1 cellular context compared by ENCODE assay signal in genomic region chr2:9336534-9337354, GRCh38.
A peak's percentile ranks its signal among the peaks of the same experiment; 100 is the strongest.
TF ChIP-seq lines count a peak whose summit lies in the region.

No MANE protein-coding gene starts in this region.

TF ChIP-seq in HepG2, 621 proteins besides CTCF, POLR2A, EP300 and RAD21 (continued from another document and continues in another):
- TF ChIP-seq ARID5B (CRISPR knock-in tag; IDR thresholded peaks at IDR 0.05): peak; percentile 89
- peak; percentile 98 for TF ChIP-seq HNF4G (IDR thresholded peaks at IDR 0.05; ENCODE audit: borderline replicate concordance, low read depth, low read length)
- peak; percentile 88 for TF ChIP-seq HNF4G (CRISPR knock-in tag; IDR thresholded peaks at IDR 0.05; ENCODE audit: borderline replicate concordance, low read depth)
- TF ChIP-seq, protein P1, sequence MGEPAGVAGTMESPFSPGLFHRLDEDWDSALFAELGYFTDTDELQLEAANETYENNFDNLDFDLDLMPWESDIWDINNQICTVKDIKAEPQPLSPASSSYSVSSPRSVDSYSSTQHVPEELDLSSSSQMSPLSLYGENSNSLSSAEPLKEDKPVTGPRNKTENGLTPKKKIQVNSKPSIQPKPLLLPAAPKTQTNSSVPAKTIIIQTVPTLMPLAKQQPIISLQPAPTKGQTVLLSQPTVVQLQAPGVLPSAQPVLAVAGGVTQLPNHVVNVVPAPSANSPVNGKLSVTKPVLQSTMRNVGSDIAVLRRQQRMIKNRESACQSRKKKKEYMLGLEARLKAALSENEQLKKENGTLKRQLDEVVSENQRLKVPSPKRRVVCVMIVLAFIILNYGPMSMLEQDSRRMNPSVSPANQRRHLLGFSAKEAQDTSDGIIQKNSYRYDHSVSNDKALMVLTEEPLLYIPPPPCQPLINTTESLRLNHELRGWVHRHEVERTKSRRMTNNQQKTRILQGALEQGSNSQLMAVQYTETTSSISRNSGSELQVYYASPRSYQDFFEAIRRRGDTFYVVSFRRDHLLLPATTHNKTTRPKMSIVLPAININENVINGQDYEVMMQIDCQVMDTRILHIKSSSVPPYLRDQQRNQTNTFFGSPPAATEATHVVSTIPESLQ (CRISPR knock-in tag; conservative IDR thresholded peaks at IDR 0.05): 0 out of 2 replicates have a peak, but pooled peaks have one; percentile 35
- TF ChIP-seq ZNF569 (CRISPR knock-in tag; IDR thresholded peaks at IDR 0.05; ENCODE audit: borderline replicate concordance): 0 out of 2 replicates have a peak, but pooled peaks have one; percentile 32
- TF ChIP-seq CREM (IDR thresholded peaks at IDR 0.05): peak; percentile 68
- no peak for TF ChIP-seq CREM (CRISPR knock-in tag; IDR thresholded peaks at IDR 0.05)
- no peak for TF ChIP-seq ATRX (CRISPR knock-in tag; IDR thresholded peaks at IDR 0.05; ENCODE audit: borderline replicate concordance)
- TF ChIP-seq, protein P2, sequence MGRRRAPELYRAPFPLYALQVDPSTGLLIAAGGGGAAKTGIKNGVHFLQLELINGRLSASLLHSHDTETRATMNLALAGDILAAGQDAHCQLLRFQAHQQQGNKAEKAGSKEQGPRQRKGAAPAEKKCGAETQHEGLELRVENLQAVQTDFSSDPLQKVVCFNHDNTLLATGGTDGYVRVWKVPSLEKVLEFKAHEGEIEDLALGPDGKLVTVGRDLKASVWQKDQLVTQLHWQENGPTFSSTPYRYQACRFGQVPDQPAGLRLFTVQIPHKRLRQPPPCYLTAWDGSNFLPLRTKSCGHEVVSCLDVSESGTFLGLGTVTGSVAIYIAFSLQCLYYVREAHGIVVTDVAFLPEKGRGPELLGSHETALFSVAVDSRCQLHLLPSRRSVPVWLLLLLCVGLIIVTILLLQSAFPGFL (CRISPR knock-in tag; IDR thresholded peaks at IDR 0.05): no peak
- TF ChIP-seq FOXO1 (CRISPR knock-in tag; IDR thresholded peaks at IDR 0.05): peak; percentile 69
- no peak for TF ChIP-seq HOXA7 (CRISPR knock-in tag; IDR thresholded peaks at IDR 0.05)
- peak; percentile 87 for TF ChIP-seq ZNF264 (CRISPR knock-in tag; IDR thresholded peaks at IDR 0.05)
- peak; percentile 78; the same call in 1 of the 2 replicates for TF ChIP-seq HDAC1 (CRISPR knock-in tag; IDR thresholded peaks at IDR 0.05)
- peak; percentile 20; the same call in 1 of the 2 replicates for TF ChIP-seq KDM5A (IDR thresholded peaks at IDR 0.05; ENCODE audit: borderline replicate concordance, low read length)
- TF ChIP-seq, protein P3, sequence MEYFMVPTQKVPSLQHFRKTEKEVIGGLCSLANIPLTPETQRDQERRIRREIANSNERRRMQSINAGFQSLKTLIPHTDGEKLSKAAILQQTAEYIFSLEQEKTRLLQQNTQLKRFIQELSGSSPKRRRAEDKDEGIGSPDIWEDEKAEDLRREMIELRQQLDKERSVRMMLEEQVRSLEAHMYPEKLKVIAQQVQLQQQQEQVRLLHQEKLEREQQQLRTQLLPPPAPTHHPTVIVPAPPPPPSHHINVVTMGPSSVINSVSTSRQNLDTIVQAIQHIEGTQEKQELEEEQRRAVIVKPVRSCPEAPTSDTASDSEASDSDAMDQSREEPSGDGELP (IDR thresholded peaks at IDR 0.05; ENCODE audit: borderline replicate concordance, low read depth): peak; percentile 82; the same call in 1 of the 2 replicates
- TF ChIP-seq YEATS4 (CRISPR knock-in tag; IDR thresholded peaks at IDR 0.05; ENCODE audit: borderline replicate concordance): peak; percentile 82; the same call in 1 of the 2 replicates
- TF ChIP-seq, protein P4, sequence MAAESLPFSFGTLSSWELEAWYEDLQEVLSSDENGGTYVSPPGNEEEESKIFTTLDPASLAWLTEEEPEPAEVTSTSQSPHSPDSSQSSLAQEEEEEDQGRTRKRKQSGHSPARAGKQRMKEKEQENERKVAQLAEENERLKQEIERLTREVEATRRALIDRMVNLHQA (CRISPR knock-in tag; IDR thresholded peaks at IDR 0.05): no peak
- no peak for TF ChIP-seq ZNF382 (CRISPR knock-in tag; IDR thresholded peaks at IDR 0.05; ENCODE audit: borderline replicate concordance)
- TF ChIP-seq HNRNPUL1 (IDR thresholded peaks at IDR 0.05; ENCODE audit: low read depth, low read length): no peak
- no peak for TF ChIP-seq RFX3 (CRISPR knock-in tag; IDR thresholded peaks at IDR 0.05)
- TF ChIP-seq NBN (conservative IDR thresholded peaks at IDR 0.05): no peak; the same call in 1 of the 2 replicates
- 0 out of 2 replicates have a peak, but pooled peaks have one; percentile 33 for TF ChIP-seq HOXD1 (CRISPR knock-in tag; IDR thresholded peaks at IDR 0.05)
- no peak for TF ChIP-seq GMEB2 (CRISPR knock-in tag; IDR thresholded peaks at IDR 0.05; ENCODE audit: low read depth)
- no peak for TF ChIP-seq ZNF282 (IDR thresholded peaks at IDR 0.05; ENCODE audit: partially characterized antibody)
- TF ChIP-seq, protein P5, sequence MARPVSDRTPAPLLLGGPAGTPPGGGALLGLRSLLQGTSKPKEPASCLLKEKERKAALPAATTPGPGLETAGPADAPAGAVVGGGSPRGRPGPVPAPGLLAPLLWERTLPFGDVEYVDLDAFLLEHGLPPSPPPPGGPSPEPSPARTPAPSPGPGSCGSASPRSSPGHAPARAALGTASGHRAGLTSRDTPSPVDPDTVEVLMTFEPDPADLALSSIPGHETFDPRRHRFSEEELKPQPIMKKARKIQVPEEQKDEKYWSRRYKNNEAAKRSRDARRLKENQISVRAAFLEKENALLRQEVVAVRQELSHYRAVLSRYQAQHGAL (CRISPR knock-in tag; IDR thresholded peaks at IDR 0.05; ENCODE audit: not compliant biosample characterization): no peak
- no peak; the same call in 1 of the 2 replicates for TF ChIP-seq ZNF431 (CRISPR knock-in tag; IDR thresholded peaks at IDR 0.05; ENCODE audit: borderline replicate concordance, low read depth)
- peak; percentile 84 for TF ChIP-seq ZNF543 (CRISPR knock-in tag; IDR thresholded peaks at IDR 0.05)
- TF ChIP-seq GATA4 (IDR thresholded peaks at IDR 0.05; ENCODE audit: borderline replicate concordance, low read depth): peak; percentile 19; the same call in 1 of the 2 replicates
- no peak for TF ChIP-seq ZBTB44 (CRISPR knock-in tag; IDR thresholded peaks at IDR 0.05)
- no peak for TF ChIP-seq CCDC6 (CRISPR knock-in tag; IDR thresholded peaks at IDR 0.05)
- no peak for TF ChIP-seq ZBTB7A (CRISPR knock-in tag; IDR thresholded peaks at IDR 0.05)
- peak; percentile 70; the same call in 1 of the 2 replicates for TF ChIP-seq KMT2A (CRISPR knock-in tag; IDR thresholded peaks at IDR 0.05)
- peak; percentile 80 for TF ChIP-seq ZNF331 (CRISPR knock-in tag; IDR thresholded peaks at IDR 0.05)
- TF ChIP-seq HCFC1 (IDR thresholded peaks at IDR 0.05; ENCODE audit: low read depth, low read length): no peak
- no peak for TF ChIP-seq ZNF225 (CRISPR knock-in tag; IDR thresholded peaks at IDR 0.05)
- TF ChIP-seq ARHGAP35 (CRISPR knock-in tag; IDR thresholded peaks at IDR 0.05; ENCODE audit: borderline replicate concordance): no peak
- TF ChIP-seq HES4 (CRISPR knock-in tag; IDR thresholded peaks at IDR 0.05; ENCODE audit: borderline replicate concordance): no peak
- TF ChIP-seq, protein P6, sequence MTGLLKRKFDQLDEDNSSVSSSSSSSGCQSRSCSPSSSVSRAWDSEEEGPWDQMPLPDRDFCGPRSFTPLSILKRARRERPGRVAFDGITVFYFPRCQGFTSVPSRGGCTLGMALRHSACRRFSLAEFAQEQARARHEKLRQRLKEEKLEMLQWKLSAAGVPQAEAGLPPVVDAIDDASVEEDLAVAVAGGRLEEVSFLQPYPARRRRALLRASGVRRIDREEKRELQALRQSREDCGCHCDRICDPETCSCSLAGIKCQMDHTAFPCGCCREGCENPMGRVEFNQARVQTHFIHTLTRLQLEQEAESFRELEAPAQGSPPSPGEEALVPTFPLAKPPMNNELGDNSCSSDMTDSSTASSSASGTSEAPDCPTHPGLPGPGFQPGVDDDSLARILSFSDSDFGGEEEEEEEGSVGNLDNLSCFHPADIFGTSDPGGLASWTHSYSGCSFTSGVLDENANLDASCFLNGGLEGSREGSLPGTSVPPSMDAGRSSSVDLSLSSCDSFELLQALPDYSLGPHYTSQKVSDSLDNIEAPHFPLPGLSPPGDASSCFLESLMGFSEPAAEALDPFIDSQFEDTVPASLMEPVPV (CRISPR knock-in tag; IDR thresholded peaks at IDR 0.05): peak; percentile 71
- no peak for TF ChIP-seq NFE2L2 (IDR thresholded peaks at IDR 0.05; ENCODE audit: low read length)
- no peak for TF ChIP-seq ZFYVE20 (CRISPR knock-in tag; IDR thresholded peaks at IDR 0.05; ENCODE audit: borderline replicate concordance, low read depth)
- TF ChIP-seq ZBTB14 (CRISPR knock-in tag; IDR thresholded peaks at IDR 0.05): no peak
- TF ChIP-seq SP5 (CRISPR knock-in tag; IDR thresholded peaks at IDR 0.05; ENCODE audit: borderline replicate concordance, low read depth): peak; percentile 80; the same call in 1 of the 2 replicates
- TF ChIP-seq, protein P7, sequence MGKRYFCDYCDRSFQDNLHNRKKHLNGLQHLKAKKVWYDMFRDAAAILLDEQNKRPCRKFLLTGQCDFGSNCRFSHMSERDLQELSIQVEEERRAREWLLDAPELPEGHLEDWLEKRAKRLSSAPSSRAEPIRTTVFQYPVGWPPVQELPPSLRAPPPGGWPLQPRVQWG (CRISPR knock-in tag; IDR thresholded peaks at IDR 0.05; ENCODE audit: borderline replicate concordance, low read depth): no peak
- TF ChIP-seq ZZZ3 (CRISPR knock-in tag; IDR thresholded peaks at IDR 0.05; ENCODE audit: borderline replicate concordance): no peak
- no peak for TF ChIP-seq CHCHD3 (CRISPR knock-in tag; IDR thresholded peaks at IDR 0.05)
- peak; percentile 97 for TF ChIP-seq NFIC (IDR thresholded peaks at IDR 0.05; ENCODE audit: low read length)
- peak; percentile 86; the same call in 1 of the 2 replicates for TF ChIP-seq NKX3-1 (CRISPR knock-in tag; IDR thresholded peaks at IDR 0.05)
- no peak for TF ChIP-seq ZNF891 (CRISPR knock-in tag; IDR thresholded peaks at IDR 0.05)
- TF ChIP-seq ZIK1 (CRISPR knock-in tag; IDR thresholded peaks at IDR 0.05; ENCODE audit: borderline replicate concordance, low read depth): 0 out of 2 replicates have a peak, but pooled peaks have one; percentile 53
- TF ChIP-seq ZNF605 (CRISPR knock-in tag; IDR thresholded peaks at IDR 0.05): peak; percentile 79; the same call in 1 of the 2 replicates
- TF ChIP-seq TFDP2 (CRISPR knock-in tag; IDR thresholded peaks at IDR 0.05): no peak; the same call in 1 of the 2 replicates
